In genomic region chr11:112226062-112226921, GRCh38 we compare ENCODE assay signal across 1 cellular context.
TF ChIP-seq lines count a peak whose summit lies in the region.

TSS of gene PTS (plus strand) at chr11:112226428. CDS start at chr11:112226444, 16 bp downstream.

TF ChIP-seq in SK-N-SH, 30 proteins besides CTCF, POLR2A, EP300 and RAD21 (continued from another document):
- no peak for TF ChIP-seq PBX3 (IDR thresholded peaks at IDR 0.05)
- no peak for TF ChIP-seq ZBTB33 (IDR thresholded peaks at IDR 0.05; ENCODE audit: borderline replicate concordance, low read depth)
- TF ChIP-seq CHD2 (IDR thresholded peaks at IDR 0.05; ENCODE audit: low read length, partially characterized antibody), result no peak
- no peak for TF ChIP-seq FOSL2 (IDR thresholded peaks at IDR 0.05; ENCODE audit: borderline replicate concordance, low read depth)
- peak; percentile 67 for TF ChIP-seq GABPA (IDR thresholded peaks at IDR 0.05; ENCODE audit: low read depth)
- TF ChIP-seq IRF3 (IDR thresholded peaks at IDR 0.05; ENCODE audit: low read depth, low read length), result no peak
- TF ChIP-seq ELF1 (IDR thresholded peaks at IDR 0.05), result peak; percentile 80
